Comparison of ENCODE assay signal across 1 cellular context in the genomic region with DNA sequence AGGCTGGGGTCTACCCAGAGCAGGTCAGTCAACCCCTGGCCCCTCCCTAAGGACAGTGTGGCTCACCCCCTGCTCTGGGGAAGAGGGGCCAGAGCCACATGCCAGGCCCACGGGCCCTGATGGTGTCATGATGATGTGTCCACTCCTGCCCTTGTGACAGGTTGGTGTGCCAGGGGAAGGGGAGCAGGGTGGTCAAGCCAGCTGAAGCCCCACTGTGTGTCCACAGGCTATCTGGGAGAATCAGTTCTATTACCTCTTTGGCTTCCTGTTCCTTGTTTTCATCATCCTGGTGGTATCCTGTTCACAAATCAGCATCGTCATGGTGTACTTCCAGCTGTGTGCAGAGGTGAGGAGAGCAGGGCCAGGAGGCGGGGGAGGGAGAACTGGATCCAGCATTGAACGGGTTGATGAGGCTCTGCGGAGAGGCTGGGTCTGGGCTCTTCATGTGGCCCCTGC.
TF ChIP-seq lines count a peak whose summit lies in the region.

No MANE protein-coding gene starts in this region.

TF ChIP-seq in K562, 482 proteins besides CTCF, POLR2A, EP300 and RAD21 (continued from another document and continues in another):
- TF ChIP-seq MYNN (IDR thresholded peaks at IDR 0.05) (peak; percentile 64; the same call in 1 of the 2 replicates), MYNN (CRISPR knock-in tag; IDR thresholded peaks at IDR 0.05) (no peak), POLR2H (tag; IDR thresholded peaks at IDR 0.05; ENCODE audit: low read depth) (no peak), CTBP1 (IDR thresholded peaks at IDR 0.05; ENCODE audit: borderline replicate concordance) (peak; percentile 90), SMARCE1 (IDR thresholded peaks at IDR 0.05) (peak; percentile 77), GATA2 (CRISPR knock-in tag; IDR thresholded peaks at IDR 0.05) (0 out of 2 replicates have a peak, but pooled peaks have one; percentile 10), JUND (IDR thresholded peaks at IDR 0.05; ENCODE audit: borderline replicate concordance, low read depth, low read length) (peak; percentile 74), JUND (tag; IDR thresholded peaks at IDR 0.05; ENCODE audit: borderline replicate concordance, low read depth, low read length) (peak; percentile 62; the same call in 1 of the 3 replicates), TAF9B (IDR thresholded peaks at IDR 0.05; ENCODE audit: partially characterized antibody) (peak; percentile 91), POLR3A (IDR thresholded peaks at IDR 0.05; ENCODE audit: borderline replicate concordance, extremely low read depth, insufficient read depth, insufficient read length) (no peak), DACH1 (IDR thresholded peaks at IDR 0.05; ENCODE audit: partially characterized antibody) (peak; percentile 80), TAL1 (IDR thresholded peaks at IDR 0.05) (peak; percentile 25; the same call in 1 of the 2 replicates), ZBTB7A (IDR thresholded peaks at IDR 0.05; ENCODE audit: borderline replicate concordance, control insufficient read depth, low read depth, low read length) (peak; percentile 33; the same call in 1 of the 2 replicates), DMBX1 (CRISPR knock-in tag; IDR thresholded peaks at IDR 0.05; ENCODE audit: borderline replicate concordance) (peak; percentile 88), MTA1 (IDR thresholded peaks at IDR 0.05; ENCODE audit: borderline replicate concordance) (peak; percentile 89), MAFG (tag; conservative IDR thresholded peaks at IDR 0.05) (peak; percentile 92), KLF10 (CRISPR knock-in tag; IDR thresholded peaks at IDR 0.05) (no peak), ARNT (IDR thresholded peaks at IDR 0.05) (0 out of 4 replicates have a peak, but pooled peaks of 1 of the 2 experiments have one; percentile 43), RBFOX2 (IDR thresholded peaks at IDR 0.05; ENCODE audit: low read depth, low read length) (0 out of 2 replicates have a peak, but pooled peaks have one; percentile 19), HDAC3 (IDR thresholded peaks at IDR 0.05; ENCODE audit: borderline replicate concordance, partially characterized antibody) (peak; percentile 43), DDX20 (tag; IDR thresholded peaks at IDR 0.05; ENCODE audit: low read depth) (no peak), SPI1 (IDR thresholded peaks at IDR 0.05; ENCODE audit: borderline replicate concordance, low read depth, low read length) (peak; percentile 75; the same call in 1 of the 2 replicates), ESRRA (IDR thresholded peaks at IDR 0.05; ENCODE audit: borderline replicate concordance, low read depth) (peak; percentile 12; the same call in 1 of the 2 replicates), STAT5A (IDR thresholded peaks at IDR 0.05; ENCODE audit: borderline replicate concordance, low read length) (no peak), NFYB (IDR thresholded peaks at IDR 0.05; ENCODE audit: extremely low read depth, insufficient read length) (no peak)
- TF ChIP-seq, protein P1, sequence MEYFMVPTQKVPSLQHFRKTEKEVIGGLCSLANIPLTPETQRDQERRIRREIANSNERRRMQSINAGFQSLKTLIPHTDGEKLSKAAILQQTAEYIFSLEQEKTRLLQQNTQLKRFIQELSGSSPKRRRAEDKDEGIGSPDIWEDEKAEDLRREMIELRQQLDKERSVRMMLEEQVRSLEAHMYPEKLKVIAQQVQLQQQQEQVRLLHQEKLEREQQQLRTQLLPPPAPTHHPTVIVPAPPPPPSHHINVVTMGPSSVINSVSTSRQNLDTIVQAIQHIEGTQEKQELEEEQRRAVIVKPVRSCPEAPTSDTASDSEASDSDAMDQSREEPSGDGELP (CRISPR knock-in tag; IDR thresholded peaks at IDR 0.05; ENCODE audit: borderline replicate concordance) = peak; percentile 97
- TF ChIP-seq, protein P2, sequence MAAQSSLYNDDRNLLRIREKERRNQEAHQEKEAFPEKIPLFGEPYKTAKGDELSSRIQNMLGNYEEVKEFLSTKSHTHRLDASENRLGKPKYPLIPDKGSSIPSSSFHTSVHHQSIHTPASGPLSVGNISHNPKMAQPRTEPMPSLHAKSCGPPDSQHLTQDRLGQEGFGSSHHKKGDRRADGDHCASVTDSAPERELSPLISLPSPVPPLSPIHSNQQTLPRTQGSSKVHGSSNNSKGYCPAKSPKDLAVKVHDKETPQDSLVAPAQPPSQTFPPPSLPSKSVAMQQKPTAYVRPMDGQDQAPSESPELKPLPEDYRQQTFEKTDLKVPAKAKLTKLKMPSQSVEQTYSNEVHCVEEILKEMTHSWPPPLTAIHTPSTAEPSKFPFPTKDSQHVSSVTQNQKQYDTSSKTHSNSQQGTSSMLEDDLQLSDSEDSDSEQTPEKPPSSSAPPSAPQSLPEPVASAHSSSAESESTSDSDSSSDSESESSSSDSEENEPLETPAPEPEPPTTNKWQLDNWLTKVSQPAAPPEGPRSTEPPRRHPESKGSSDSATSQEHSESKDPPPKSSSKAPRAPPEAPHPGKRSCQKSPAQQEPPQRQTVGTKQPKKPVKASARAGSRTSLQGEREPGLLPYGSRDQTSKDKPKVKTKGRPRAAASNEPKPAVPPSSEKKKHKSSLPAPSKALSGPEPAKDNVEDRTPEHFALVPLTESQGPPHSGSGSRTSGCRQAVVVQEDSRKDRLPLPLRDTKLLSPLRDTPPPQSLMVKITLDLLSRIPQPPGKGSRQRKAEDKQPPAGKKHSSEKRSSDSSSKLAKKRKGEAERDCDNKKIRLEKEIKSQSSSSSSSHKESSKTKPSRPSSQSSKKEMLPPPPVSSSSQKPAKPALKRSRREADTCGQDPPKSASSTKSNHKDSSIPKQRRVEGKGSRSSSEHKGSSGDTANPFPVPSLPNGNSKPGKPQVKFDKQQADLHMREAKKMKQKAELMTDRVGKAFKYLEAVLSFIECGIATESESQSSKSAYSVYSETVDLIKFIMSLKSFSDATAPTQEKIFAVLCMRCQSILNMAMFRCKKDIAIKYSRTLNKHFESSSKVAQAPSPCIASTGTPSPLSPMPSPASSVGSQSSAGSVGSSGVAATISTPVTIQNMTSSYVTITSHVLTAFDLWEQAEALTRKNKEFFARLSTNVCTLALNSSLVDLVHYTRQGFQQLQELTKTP (IDR thresholded peaks at IDR 0.05; ENCODE audit: low read depth in 1 of 2, partially characterized antibody in 2 of 2) = peak in 1 of 2 experiments; percentile 44
- TF ChIP-seq, protein P3, sequence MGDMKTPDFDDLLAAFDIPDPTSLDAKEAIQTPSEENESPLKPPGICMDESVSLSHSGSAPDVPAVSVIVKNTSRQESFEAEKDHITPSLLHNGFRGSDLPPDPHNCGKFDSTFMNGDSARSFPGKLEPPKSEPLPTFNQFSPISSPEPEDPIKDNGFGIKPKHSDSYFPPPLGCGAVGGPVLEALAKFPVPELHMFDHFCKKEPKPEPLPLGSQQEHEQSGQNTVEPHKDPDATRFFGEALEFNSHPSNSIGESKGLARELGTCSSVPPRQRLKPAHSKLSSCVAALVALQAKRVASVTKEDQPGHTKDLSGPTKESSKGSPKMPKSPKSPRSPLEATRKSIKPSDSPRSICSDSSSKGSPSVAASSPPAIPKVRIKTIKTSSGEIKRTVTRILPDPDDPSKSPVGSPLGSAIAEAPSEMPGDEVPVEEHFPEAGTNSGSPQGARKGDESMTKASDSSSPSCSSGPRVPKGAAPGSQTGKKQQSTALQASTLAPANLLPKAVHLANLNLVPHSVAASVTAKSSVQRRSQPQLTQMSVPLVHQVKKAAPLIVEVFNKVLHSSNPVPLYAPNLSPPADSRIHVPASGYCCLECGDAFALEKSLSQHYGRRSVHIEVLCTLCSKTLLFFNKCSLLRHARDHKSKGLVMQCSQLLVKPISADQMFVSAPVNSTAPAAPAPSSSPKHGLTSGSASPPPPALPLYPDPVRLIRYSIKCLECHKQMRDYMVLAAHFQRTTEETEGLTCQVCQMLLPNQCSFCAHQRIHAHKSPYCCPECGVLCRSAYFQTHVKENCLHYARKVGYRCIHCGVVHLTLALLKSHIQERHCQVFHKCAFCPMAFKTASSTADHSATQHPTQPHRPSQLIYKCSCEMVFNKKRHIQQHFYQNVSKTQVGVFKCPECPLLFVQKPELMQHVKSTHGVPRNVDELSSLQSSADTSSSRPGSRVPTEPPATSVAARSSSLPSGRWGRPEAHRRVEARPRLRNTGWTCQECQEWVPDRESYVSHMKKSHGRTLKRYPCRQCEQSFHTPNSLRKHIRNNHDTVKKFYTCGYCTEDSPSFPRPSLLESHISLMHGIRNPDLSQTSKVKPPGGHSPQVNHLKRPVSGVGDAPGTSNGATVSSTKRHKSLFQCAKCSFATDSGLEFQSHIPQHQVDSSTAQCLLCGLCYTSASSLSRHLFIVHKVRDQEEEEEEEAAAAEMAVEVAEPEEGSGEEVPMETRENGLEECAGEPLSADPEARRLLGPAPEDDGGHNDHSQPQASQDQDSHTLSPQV (IDR thresholded peaks at IDR 0.05) = peak; percentile 94
- TF ChIP-seq, protein P4, sequence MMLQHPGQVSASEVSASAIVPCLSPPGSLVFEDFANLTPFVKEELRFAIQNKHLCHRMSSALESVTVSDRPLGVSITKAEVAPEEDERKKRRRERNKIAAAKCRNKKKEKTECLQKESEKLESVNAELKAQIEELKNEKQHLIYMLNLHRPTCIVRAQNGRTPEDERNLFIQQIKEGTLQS (IDR thresholded peaks at IDR 0.05) = peak; percentile 90
- TF ChIP-seq, protein P4 (CRISPR knock-in tag; conservative IDR thresholded peaks at IDR 0.05) = 0 out of 2 replicates have a peak, but pooled peaks have one; percentile 35
- TF ChIP-seq, protein P5, sequence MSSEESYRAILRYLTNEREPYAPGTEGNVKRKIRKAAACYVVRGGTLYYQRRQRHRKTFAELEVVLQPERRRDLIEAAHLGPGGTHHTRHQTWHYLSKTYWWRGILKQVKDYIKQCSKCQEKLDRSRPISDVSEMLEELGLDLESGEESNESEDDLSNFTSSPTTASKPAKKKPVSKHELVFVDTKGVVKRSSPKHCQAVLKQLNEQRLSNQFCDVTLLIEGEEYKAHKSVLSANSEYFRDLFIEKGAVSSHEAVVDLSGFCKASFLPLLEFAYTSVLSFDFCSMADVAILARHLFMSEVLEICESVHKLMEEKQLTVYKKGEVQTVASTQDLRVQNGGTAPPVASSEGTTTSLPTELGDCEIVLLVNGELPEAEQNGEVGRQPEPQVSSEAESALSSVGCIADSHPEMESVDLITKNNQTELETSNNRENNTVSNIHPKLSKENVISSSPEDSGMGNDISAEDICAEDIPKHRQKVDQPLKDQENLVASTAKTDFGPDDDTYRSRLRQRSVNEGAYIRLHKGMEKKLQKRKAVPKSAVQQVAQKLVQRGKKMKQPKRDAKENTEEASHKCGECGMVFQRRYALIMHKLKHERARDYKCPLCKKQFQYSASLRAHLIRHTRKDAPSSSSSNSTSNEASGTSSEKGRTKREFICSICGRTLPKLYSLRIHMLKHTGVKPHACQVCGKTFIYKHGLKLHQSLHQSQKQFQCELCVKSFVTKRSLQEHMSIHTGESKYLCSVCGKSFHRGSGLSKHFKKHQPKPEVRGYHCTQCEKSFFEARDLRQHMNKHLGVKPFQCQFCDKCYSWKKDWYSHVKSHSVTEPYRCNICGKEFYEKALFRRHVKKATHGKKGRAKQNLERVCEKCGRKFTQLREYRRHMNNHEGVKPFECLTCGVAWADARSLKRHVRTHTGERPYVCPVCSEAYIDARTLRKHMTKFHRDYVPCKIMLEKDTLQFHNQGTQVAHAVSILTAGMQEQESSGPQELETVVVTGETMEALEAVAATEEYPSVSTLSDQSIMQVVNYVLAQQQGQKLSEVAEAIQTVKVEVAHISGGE (CRISPR knock-in tag; IDR thresholded peaks at IDR 0.05) = peak in 1 of 3 experiments; percentile 58; a peak in 1 of 6 replicates
- TF ChIP-seq, protein P6, sequence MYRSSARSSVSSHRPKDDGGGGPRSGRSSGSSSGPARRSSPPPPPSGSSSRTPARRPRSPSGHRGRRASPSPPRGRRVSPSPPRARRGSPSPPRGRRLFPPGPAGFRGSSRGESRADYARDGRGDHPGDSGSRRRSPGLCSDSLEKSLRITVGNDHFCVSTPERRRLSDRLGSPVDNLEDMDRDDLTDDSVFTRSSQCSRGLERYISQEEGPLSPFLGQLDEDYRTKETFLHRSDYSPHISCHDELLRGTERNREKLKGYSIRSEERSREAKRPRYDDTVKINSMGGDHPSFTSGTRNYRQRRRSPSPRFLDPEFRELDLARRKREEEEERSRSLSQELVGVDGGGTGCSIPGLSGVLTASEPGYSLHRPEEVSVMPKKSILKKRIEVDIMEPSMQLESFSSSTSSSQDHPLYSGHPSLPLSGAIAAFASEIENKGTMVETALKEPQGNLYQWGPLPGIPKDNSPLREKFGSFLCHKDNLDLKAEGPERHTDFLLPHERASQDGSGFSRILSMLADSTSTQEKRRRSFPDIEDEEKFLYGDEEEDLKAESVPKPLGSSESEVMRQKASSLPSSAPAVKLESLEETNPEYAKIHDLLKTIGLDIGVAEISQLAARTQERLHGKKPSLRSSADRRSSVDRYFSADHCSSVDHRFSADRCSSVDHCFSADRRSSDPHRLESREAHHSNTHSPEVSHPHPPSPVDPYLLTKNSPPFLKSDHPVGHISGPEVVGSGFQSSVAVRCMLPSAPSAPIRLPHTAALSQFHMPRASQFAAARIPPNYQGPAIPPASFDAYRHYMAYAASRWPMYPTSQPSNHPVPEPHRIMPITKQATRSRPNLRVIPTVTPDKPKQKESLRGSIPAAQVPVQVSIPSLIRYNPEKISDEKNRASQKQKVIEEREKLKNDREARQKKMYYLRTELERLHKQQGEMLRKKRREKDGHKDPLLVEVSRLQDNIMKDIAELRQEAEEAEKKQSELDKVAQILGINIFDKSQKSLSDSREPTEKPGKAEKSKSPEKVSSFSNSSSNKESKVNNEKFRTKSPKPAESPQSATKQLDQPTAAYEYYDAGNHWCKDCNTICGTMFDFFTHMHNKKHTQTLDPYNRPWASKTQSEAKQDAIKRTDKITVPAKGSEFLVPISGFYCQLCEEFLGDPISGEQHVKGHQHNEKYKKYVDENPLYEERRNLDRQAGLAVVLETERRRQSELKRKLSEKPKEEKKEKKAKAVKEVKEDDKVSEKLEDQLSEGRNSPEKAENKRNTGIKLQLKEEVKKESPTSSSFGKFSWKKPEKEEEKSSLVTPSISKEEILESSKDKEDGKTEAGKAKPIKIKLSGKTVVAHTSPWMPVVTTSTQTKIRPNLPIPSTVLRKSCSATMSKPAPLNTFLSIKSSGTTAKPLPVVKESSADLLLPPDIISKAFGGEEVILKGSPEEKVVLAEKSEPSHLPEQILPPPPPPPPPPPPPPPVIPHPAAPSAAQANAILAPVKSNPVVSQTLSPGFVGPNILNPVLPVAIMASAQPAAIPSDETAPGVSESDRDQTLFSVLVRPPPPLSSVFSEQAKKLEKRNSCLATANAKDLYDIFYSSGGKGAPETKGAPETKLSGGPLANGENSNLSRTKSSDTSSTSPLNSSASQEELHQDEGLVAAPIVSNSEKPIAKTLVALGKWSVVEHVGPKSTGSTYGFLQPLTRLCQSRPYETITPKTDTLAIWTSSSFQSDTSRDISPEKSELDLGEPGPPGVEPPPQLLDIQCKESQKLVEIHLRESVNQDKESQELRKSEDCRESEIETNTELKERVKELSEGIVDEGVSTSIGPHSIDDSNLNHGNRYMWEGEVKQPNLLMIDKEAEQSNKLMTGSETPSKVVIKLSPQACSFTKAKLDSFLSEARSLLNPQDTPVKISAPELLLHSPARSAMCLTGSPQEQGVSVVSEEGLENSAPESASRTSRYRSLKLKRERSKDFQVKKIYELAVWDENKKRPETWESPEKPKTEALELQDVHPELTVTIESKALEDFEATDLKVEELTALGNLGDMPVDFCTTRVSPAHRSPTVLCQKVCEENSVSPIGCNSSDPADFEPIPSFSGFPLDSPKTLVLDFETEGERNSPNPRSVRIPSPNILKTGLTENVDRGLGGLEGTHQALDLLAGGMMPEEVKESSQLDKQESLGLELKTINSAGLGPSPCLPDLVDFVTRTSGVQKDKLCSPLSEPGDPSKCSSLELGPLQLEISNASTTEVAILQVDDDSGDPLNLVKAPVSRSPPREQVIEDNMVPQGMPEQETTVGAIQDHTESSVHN (IDR thresholded peaks at IDR 0.05; ENCODE audit: borderline replicate concordance in 1 of 2, low read depth in 1 of 2) = peak in 1 of 2 experiments; percentile 94; a peak in 2 of 4 replicates
